Comparison of ENCODE assay signal across 1 cellular context in the genomic region with DNA sequence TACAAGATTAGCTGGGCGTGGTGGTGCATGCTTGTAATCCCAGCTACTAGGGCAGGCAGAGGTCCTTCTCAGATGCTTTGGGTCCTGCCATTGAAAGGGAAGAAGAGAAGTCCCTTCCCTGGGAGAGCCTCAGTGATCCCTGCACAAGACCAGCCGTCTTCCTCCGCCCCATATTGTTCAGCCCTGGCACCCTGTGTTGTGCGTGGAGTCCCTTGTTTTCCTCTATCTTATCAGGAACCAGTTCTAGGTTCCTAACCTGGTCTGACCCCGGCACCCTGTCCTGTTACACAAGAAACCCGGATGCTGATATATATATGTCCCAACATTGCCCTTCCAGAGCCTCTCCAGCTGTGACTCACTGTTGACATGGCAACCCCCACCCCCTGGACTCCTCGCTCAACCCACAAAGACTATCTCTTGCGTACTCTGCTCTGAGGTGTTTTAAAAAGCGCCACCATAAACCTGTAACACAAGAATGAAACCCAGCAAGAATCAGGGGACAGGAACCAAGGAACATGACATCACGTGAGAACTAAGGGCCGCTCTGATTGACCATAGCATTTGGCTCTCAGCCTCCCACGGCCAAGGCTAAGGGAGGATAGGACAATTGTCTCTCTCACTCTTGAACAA.
TF ChIP-seq lines count a peak whose summit lies in the region.

No MANE protein-coding gene starts in this region.

TF ChIP-seq in HepG2, 621 proteins besides CTCF, POLR2A, EP300 and RAD21 (continued from another document and continues in another):
- TF ChIP-seq THRA (CRISPR knock-in tag; IDR thresholded peaks at IDR 0.05; ENCODE audit: borderline replicate concordance) = peak; percentile 99
- TF ChIP-seq ATM (IDR thresholded peaks at IDR 0.05; ENCODE audit: borderline replicate concordance) = peak; percentile 85; the same call in 1 of the 2 replicates
- 0 out of 2 replicates have a peak, but pooled peaks have one; percentile 19 for TF ChIP-seq ZFX (CRISPR knock-in tag; IDR thresholded peaks at IDR 0.05; ENCODE audit: low read depth)
- no peak for TF ChIP-seq NFRKB (IDR thresholded peaks at IDR 0.05)
- TF ChIP-seq CENPX (CRISPR knock-in tag; IDR thresholded peaks at IDR 0.05) = no peak
- TF ChIP-seq FOXK2 (IDR thresholded peaks at IDR 0.05) = peak; percentile 74
- TF ChIP-seq RFX5 (IDR thresholded peaks at IDR 0.05; ENCODE audit: low read depth, low read length) = 0 out of 2 replicates have a peak, but pooled peaks have one; percentile 27
- no peak for TF ChIP-seq SP1 (IDR thresholded peaks at IDR 0.05)
- TF ChIP-seq SP1 (CRISPR knock-in tag; IDR thresholded peaks at IDR 0.05) = no peak
- peak; percentile 60; the same call in 1 of the 2 replicates for TF ChIP-seq TGIF2 (CRISPR knock-in tag; IDR thresholded peaks at IDR 0.05)
- TF ChIP-seq POGZ (CRISPR knock-in tag; IDR thresholded peaks at IDR 0.05) = peak; percentile 40; the same call in 1 of the 2 replicates
- no peak for TF ChIP-seq HNRNPH1 (optimal IDR thresholded peaks at IDR 0.05; ENCODE audit: low read depth, low read length)
- TF ChIP-seq CREBL2 (CRISPR knock-in tag; IDR thresholded peaks at IDR 0.05; ENCODE audit: borderline replicate concordance) = no peak
- TF ChIP-seq ETV5 (CRISPR knock-in tag; IDR thresholded peaks at IDR 0.05; ENCODE audit: borderline replicate concordance) = peak; percentile 85; the same call in 1 of the 2 replicates
- TF ChIP-seq ATF1 (CRISPR knock-in tag; IDR thresholded peaks at IDR 0.05) = 0 out of 2 replicates have a peak, but pooled peaks have one; percentile 41
- TF ChIP-seq YEATS2 (CRISPR knock-in tag; IDR thresholded peaks at IDR 0.05; ENCODE audit: borderline replicate concordance) = peak; percentile 85; the same call in 1 of the 2 replicates
- TF ChIP-seq ZNF788 (CRISPR knock-in tag; IDR thresholded peaks at IDR 0.05; ENCODE audit: borderline replicate concordance) = peak; percentile 78; the same call in 1 of the 2 replicates
- peak; percentile 66 for TF ChIP-seq NCOA2 (CRISPR knock-in tag; IDR thresholded peaks at IDR 0.05)
- peak; percentile 60 for TF ChIP-seq HDAC1 (CRISPR knock-in tag; IDR thresholded peaks at IDR 0.05)
- peak; percentile 73 for TF ChIP-seq SALL1 (CRISPR knock-in tag; IDR thresholded peaks at IDR 0.05)
- no peak; the same call in 1 of the 2 replicates for TF ChIP-seq ZSCAN25 (CRISPR knock-in tag; IDR thresholded peaks at IDR 0.05)
- 0 out of 2 replicates have a peak, but pooled peaks have one; percentile 21 for TF ChIP-seq KDM3A (CRISPR knock-in tag; IDR thresholded peaks at IDR 0.05; ENCODE audit: low read depth)
- TF ChIP-seq FOXP4 (CRISPR knock-in tag; IDR thresholded peaks at IDR 0.05) = peak; percentile 71
- peak; percentile 36; the same call in 1 of the 2 replicates for TF ChIP-seq ZMYM4 (CRISPR knock-in tag; IDR thresholded peaks at IDR 0.05)
- TF ChIP-seq, protein P1, sequence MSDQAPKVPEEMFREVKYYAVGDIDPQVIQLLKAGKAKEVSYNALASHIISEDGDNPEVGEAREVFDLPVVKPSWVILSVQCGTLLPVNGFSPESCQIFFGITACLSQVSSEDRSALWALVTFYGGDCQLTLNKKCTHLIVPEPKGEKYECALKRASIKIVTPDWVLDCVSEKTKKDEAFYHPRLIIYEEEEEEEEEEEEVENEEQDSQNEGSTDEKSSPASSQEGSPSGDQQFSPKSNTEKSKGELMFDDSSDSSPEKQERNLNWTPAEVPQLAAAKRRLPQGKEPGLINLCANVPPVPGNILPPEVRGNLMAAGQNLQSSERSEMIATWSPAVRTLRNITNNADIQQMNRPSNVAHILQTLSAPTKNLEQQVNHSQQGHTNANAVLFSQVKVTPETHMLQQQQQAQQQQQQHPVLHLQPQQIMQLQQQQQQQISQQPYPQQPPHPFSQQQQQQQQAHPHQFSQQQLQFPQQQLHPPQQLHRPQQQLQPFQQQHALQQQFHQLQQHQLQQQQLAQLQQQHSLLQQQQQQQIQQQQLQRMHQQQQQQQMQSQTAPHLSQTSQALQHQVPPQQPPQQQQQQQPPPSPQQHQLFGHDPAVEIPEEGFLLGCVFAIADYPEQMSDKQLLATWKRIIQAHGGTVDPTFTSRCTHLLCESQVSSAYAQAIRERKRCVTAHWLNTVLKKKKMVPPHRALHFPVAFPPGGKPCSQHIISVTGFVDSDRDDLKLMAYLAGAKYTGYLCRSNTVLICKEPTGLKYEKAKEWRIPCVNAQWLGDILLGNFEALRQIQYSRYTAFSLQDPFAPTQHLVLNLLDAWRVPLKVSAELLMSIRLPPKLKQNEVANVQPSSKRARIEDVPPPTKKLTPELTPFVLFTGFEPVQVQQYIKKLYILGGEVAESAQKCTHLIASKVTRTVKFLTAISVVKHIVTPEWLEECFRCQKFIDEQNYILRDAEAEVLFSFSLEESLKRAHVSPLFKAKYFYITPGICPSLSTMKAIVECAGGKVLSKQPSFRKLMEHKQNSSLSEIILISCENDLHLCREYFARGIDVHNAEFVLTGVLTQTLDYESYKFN (CRISPR knock-in tag; conservative IDR thresholded peaks at IDR 0.05) = peak; percentile 83
- TF ChIP-seq MXI1 (IDR thresholded peaks at IDR 0.05; ENCODE audit: borderline replicate concordance, low read depth, low read length) = peak; percentile 76; the same call in 2 of the 3 replicates
- TF ChIP-seq ELF1 (CRISPR knock-in tag; IDR thresholded peaks at IDR 0.05) = peak; percentile 62
- peak; percentile 34; the same call in 1 of the 2 replicates for TF ChIP-seq FOXC1 (CRISPR knock-in tag; IDR thresholded peaks at IDR 0.05; ENCODE audit: borderline replicate concordance)
- TF ChIP-seq HCFC1 (IDR thresholded peaks at IDR 0.05; ENCODE audit: low read depth, low read length) = peak; percentile 30; the same call in 1 of the 2 replicates
- TF ChIP-seq, protein P2, sequence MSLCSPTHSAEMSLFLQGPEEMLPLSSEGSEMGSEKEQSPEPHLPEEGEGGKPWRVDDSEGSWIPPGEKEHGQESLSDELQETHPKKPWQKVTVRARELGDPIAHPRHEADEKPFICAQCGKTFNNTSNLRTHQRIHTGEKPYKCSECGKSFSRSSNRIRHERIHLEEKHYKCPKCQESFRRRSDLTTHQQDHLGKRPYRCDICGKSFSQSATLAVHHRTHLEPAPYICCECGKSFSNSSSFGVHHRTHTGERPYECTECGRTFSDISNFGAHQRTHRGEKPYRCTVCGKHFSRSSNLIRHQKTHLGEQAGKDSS (CRISPR knock-in tag; IDR thresholded peaks at IDR 0.05; ENCODE audit: borderline replicate concordance, low read depth) = 0 out of 2 replicates have a peak, but pooled peaks have one; percentile 25
- 0 out of 2 replicates have a peak, but pooled peaks have one; percentile 36 for TF ChIP-seq POGK (CRISPR knock-in tag; conservative IDR thresholded peaks at IDR 0.05)
- no peak for TF ChIP-seq ZNF468 (CRISPR knock-in tag; IDR thresholded peaks at IDR 0.05)
- TF ChIP-seq TCF7 (IDR thresholded peaks at IDR 0.05; ENCODE audit: low read depth) = peak; percentile 32; the same call in 1 of the 2 replicates
- TF ChIP-seq MED1 (CRISPR knock-in tag; IDR thresholded peaks at IDR 0.05) = peak; percentile 68; the same call in 1 of the 2 replicates
- peak; percentile 59; the same call in 1 of the 2 replicates for TF ChIP-seq HDAC2 (CRISPR knock-in tag; IDR thresholded peaks at IDR 0.05)
- TF ChIP-seq SUZ12 (IDR thresholded peaks at IDR 0.05; ENCODE audit: low read depth, low read length) = no peak
- TF ChIP-seq JUN (CRISPR knock-in tag; IDR thresholded peaks at IDR 0.05) = peak; percentile 64
- TF ChIP-seq ZBTB20 (CRISPR knock-in tag; IDR thresholded peaks at IDR 0.05; ENCODE audit: borderline replicate concordance, low read depth) = peak; percentile 76; the same call in 1 of the 2 replicates
- peak; percentile 50; the same call in 1 of the 2 replicates for TF ChIP-seq ZNF501 (CRISPR knock-in tag; IDR thresholded peaks at IDR 0.05)
- no peak for TF ChIP-seq ZNF816 (CRISPR knock-in tag; IDR thresholded peaks at IDR 0.05; ENCODE audit: borderline replicate concordance)
- no peak for TF ChIP-seq USF2 (IDR thresholded peaks at IDR 0.05; ENCODE audit: low read depth, low read length)
- no peak for TF ChIP-seq USF2 (CRISPR knock-in tag; IDR thresholded peaks at IDR 0.05; ENCODE audit: borderline replicate concordance)
- peak; percentile 51 for TF ChIP-seq HNF4A (CRISPR knock-in tag; IDR thresholded peaks at IDR 0.05)
- TF ChIP-seq, protein P3, sequence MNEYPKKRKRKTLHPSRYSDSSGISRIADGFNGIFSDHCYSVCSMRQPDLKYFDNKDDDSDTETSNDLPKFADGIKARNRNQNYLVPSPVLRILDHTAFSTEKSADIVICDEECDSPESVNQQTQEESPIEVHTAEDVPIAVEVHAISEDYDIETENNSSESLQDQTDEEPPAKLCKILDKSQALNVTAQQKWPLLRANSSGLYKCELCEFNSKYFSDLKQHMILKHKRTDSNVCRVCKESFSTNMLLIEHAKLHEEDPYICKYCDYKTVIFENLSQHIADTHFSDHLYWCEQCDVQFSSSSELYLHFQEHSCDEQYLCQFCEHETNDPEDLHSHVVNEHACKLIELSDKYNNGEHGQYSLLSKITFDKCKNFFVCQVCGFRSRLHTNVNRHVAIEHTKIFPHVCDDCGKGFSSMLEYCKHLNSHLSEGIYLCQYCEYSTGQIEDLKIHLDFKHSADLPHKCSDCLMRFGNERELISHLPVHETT (CRISPR knock-in tag; conservative IDR thresholded peaks at IDR 0.05) = no peak
- TF ChIP-seq MAX (IDR thresholded peaks at IDR 0.05) = no peak
- no peak for TF ChIP-seq ZKSCAN1 (IDR thresholded peaks at IDR 0.05; ENCODE audit: low read length)
- TF ChIP-seq, protein P4, sequence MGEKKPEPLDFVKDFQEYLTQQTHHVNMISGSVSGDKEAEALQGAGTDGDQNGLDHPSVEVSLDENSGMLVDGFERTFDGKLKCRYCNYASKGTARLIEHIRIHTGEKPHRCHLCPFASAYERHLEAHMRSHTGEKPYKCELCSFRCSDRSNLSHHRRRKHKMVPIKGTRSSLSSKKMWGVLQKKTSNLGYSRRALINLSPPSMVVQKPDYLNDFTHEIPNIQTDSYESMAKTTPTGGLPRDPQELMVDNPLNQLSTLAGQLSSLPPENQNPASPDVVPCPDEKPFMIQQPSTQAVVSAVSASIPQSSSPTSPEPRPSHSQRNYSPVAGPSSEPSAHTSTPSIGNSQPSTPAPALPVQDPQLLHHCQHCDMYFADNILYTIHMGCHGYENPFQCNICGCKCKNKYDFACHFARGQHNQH (CRISPR knock-in tag; IDR thresholded peaks at IDR 0.05) = peak; percentile 61; the same call in 1 of the 2 replicates
- no peak for TF ChIP-seq ZNF75D (CRISPR knock-in tag; IDR thresholded peaks at IDR 0.05; ENCODE audit: borderline replicate concordance)
- peak; percentile 25 for TF ChIP-seq YY1 (IDR thresholded peaks at IDR 0.05; ENCODE audit: insufficient read depth, insufficient replicate concordance, low read depth, low read length)
- peak; percentile 74; the same call in 1 of the 2 replicates for TF ChIP-seq FOXO1 (CRISPR knock-in tag; IDR thresholded peaks at IDR 0.05)
- TF ChIP-seq CBX5 (CRISPR knock-in tag; IDR thresholded peaks at IDR 0.05; ENCODE audit: borderline replicate concordance) = peak; percentile 21; the same call in 1 of the 2 replicates
